Comparison of ENCODE assay signal across 4 cellular contexts in the genomic region with DNA sequence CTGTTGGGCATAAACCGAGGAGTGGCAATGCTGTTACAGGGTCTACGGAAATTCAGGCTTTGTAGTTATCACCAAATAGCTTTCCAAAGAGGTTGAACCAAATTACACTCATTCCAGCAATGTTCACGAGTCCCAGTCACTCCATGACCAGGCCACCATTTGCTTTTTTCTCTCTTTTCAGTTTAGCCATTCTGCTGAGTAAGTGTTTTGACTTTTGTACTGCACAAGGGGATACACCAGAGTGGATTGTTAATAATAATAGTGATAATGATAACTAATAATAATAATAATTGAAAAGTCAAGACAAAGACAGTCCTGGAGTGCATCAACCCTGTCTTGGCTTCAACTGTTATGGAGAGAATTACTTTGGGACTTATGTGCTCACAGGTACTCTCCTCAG.
A peak's percentile ranks its signal among the peaks of the same experiment; 100 is the strongest.
TF ChIP-seq lines count a peak whose summit lies in the region.

No MANE protein-coding gene starts in this region.

TF ChIP-seq in HepG2, 621 proteins besides CTCF, POLR2A, EP300 and RAD21:
- TF ChIP-seq PHF5A (CRISPR knock-in tag; IDR thresholded peaks at IDR 0.05; ENCODE audit: low read depth, unreplicated experiment): no peak
- peak; percentile 66 for TF ChIP-seq MAFF (IDR thresholded peaks at IDR 0.05; ENCODE audit: low read depth, low read length)
- TF ChIP-seq MAFK (conservative IDR thresholded peaks at IDR 0.05 in 1 of 2, IDR thresholded peaks at IDR 0.05 in 1 of 2; ENCODE audit: low read length in 2 of 2): peak; percentile 45 to 85; a peak in 3 of 4 replicates

TF ChIP-seq in A549, 52 proteins besides CTCF, POLR2A, EP300 and RAD21:
- TF ChIP-seq FOXS1 (CRISPR knock-in tag; IDR thresholded peaks at IDR 0.05) (no peak), MAFK (IDR thresholded peaks at IDR 0.05; ENCODE audit: partially characterized antibody) (peak; percentile 42), MAZ (IDR thresholded peaks at IDR 0.05; ENCODE audit: borderline replicate concordance, low read depth, low read length) (no peak)
- TF ChIP-seq, protein P1, sequence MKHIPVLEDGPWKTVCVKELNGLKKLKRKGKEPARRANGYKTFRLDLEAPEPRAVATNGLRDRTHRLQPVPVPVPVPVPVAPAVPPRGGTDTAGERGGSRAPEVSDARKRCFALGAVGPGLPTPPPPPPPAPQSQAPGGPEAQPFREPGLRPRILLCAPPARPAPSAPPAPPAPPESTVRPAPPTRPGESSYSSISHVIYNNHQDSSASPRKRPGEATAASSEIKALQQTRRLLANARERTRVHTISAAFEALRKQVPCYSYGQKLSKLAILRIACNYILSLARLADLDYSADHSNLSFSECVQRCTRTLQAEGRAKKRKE (CRISPR knock-in tag; IDR thresholded peaks at IDR 0.05; ENCODE audit: low read depth): no peak

TF ChIP-seq in IMR-90, 13 proteins besides CTCF, POLR2A, EP300 and RAD21:
- TF ChIP-seq MXI1 (IDR thresholded peaks at IDR 0.05; ENCODE audit: borderline replicate concordance, low read depth, low read length) (no peak), RCOR1 (IDR thresholded peaks at IDR 0.05; ENCODE audit: insufficient replicate concordance, low read length) (no peak), MAFK (IDR thresholded peaks at IDR 0.05; ENCODE audit: low read depth, low read length) (peak; percentile 60), CEBPB (IDR thresholded peaks at IDR 0.05; ENCODE audit: low read depth, low read length) (no peak), FOS (IDR thresholded peaks at IDR 0.05; ENCODE audit: low read depth, low read length) (no peak)
- TF ChIP-seq, protein P2, sequence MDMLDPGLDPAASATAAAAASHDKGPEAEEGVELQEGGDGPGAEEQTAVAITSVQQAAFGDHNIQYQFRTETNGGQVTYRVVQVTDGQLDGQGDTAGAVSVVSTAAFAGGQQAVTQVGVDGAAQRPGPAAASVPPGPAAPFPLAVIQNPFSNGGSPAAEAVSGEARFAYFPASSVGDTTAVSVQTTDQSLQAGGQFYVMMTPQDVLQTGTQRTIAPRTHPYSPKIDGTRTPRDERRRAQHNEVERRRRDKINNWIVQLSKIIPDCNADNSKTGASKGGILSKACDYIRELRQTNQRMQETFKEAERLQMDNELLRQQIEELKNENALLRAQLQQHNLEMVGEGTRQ (IDR thresholded peaks at IDR 0.05; ENCODE audit: low read depth, low read length): no peak
TF ChIP-seq in IMR-90: peak in this region for 1.

TF ChIP-seq in K562, 482 proteins besides CTCF, POLR2A, EP300 and RAD21 (continues in another document):
- TF ChIP-seq ZNF184 (CRISPR knock-in tag; IDR thresholded peaks at IDR 0.05) (no peak), SIN3A (IDR thresholded peaks at IDR 0.05; ENCODE audit: borderline replicate concordance in 2 of 2, control insufficient read depth in 1 of 2, low read depth in 2 of 2, low read length in 2 of 2) (no peak), NCOA6 (IDR thresholded peaks at IDR 0.05) (no peak), ZNF436 (CRISPR knock-in tag; IDR thresholded peaks at IDR 0.05) (no peak), NRF1 (conservative IDR thresholded peaks at IDR 0.05 in 1 of 2, IDR thresholded peaks at IDR 0.05 in 1 of 2) (no peak), C11orf30 (IDR thresholded peaks at IDR 0.05; ENCODE audit: low read depth) (0 out of 2 replicates have a peak, but pooled peaks have one; percentile 40), ZNF316 (IDR thresholded peaks at IDR 0.05) (peak; percentile 22; the same call in 1 of the 2 replicates), RCOR1 (IDR thresholded peaks at IDR 0.05; ENCODE audit: borderline replicate concordance in 1 of 2, low read depth in 2 of 2, low read length in 2 of 2) (no peak), ZBTB7A (IDR thresholded peaks at IDR 0.05; ENCODE audit: borderline replicate concordance, control insufficient read depth, low read depth, low read length) (no peak), ZNF121 (CRISPR knock-in tag; conservative IDR thresholded peaks at IDR 0.05) (no peak), MAFF (IDR thresholded peaks at IDR 0.05; ENCODE audit: low read length) (0 out of 2 replicates have a peak, but pooled peaks have one; percentile 31), RBM22 (IDR thresholded peaks at IDR 0.05; ENCODE audit: low read depth, low read length, poor library complexity, severe bottlenecking) (no peak), CSDE1 (IDR thresholded peaks at IDR 0.05) (no peak), ZNF408 (CRISPR knock-in tag; IDR thresholded peaks at IDR 0.05; ENCODE audit: low read depth) (no peak), XRCC4 (IDR thresholded peaks at IDR 0.05; ENCODE audit: extremely low read depth, insufficient read depth, insufficient read length) (no peak), KLF6 (CRISPR knock-in tag; IDR thresholded peaks at IDR 0.05; ENCODE audit: borderline replicate concordance) (no peak), CC2D1A (IDR thresholded peaks at IDR 0.05) (no peak), TEAD4 (IDR thresholded peaks at IDR 0.05; ENCODE audit: low read length) (no peak), TEAD4 (CRISPR knock-in tag; IDR thresholded peaks at IDR 0.05; ENCODE audit: borderline replicate concordance) (no peak), ZNF41 (CRISPR knock-in tag; conservative IDR thresholded peaks at IDR 0.05) (no peak), KHSRP (IDR thresholded peaks at IDR 0.05) (no peak), ZNF134 (CRISPR knock-in tag; conservative IDR thresholded peaks at IDR 0.05) (no peak), MAFG (tag; conservative IDR thresholded peaks at IDR 0.05) (0 out of 2 replicates have a peak, but pooled peaks have one; percentile 19), PHB (CRISPR knock-in tag; IDR thresholded peaks at IDR 0.05) (no peak), ZNF12 (CRISPR knock-in tag; IDR thresholded peaks at IDR 0.05) (no peak), TAF9B (IDR thresholded peaks at IDR 0.05; ENCODE audit: partially characterized antibody) (no peak)
- TF ChIP-seq, protein P3, sequence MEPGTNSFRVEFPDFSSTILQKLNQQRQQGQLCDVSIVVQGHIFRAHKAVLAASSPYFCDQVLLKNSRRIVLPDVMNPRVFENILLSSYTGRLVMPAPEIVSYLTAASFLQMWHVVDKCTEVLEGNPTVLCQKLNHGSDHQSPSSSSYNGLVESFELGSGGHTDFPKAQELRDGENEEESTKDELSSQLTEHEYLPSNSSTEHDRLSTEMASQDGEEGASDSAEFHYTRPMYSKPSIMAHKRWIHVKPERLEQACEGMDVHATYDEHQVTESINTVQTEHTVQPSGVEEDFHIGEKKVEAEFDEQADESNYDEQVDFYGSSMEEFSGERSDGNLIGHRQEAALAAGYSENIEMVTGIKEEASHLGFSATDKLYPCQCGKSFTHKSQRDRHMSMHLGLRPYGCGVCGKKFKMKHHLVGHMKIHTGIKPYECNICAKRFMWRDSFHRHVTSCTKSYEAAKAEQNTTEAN (CRISPR knock-in tag; IDR thresholded peaks at IDR 0.05): no peak
- TF ChIP-seq, protein P4, sequence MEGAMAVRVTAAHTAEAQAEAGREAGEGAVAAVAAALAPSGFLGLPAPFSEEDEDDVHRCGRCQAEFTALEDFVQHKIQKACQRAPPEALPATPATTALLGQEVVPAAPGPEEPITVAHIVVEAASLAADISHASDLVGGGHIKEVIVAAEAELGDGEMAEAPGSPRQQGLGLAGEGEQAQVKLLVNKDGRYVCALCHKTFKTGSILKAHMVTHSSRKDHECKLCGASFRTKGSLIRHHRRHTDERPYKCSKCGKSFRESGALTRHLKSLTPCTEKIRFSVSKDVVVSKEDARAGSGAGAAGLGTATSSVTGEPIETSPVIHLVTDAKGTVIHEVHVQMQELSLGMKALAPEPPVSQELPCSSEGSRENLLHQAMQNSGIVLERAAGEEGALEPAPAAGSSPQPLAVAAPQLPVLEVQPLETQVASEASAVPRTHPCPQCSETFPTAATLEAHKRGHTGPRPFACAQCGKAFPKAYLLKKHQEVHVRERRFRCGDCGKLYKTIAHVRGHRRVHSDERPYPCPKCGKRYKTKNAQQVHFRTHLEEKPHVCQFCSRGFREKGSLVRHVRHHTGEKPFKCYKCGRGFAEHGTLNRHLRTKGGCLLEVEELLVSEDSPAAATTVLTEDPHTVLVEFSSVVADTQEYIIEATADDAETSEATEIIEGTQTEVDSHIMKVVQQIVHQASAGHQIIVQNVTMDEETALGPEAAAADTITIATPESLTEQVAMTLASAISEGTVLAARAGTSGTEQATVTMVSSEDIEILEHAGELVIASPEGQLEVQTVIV (CRISPR knock-in tag; IDR thresholded peaks at IDR 0.05; ENCODE audit: borderline replicate concordance): no peak
- TF ChIP-seq, protein P5, sequence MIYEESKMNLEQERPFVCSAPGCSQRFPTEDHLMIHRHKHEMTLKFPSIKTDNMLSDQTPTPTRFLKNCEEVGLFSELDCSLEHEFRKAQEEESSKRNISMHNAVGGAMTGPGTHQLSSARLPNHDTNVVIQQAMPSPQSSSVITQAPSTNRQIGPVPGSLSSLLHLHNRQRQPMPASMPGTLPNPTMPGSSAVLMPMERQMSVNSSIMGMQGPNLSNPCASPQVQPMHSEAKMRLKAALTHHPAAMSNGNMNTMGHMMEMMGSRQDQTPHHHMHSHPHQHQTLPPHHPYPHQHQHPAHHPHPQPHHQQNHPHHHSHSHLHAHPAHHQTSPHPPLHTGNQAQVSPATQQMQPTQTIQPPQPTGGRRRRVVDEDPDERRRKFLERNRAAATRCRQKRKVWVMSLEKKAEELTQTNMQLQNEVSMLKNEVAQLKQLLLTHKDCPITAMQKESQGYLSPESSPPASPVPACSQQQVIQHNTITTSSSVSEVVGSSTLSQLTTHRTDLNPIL (CRISPR knock-in tag; IDR thresholded peaks at IDR 0.05): no peak
- TF ChIP-seq, protein P6, sequence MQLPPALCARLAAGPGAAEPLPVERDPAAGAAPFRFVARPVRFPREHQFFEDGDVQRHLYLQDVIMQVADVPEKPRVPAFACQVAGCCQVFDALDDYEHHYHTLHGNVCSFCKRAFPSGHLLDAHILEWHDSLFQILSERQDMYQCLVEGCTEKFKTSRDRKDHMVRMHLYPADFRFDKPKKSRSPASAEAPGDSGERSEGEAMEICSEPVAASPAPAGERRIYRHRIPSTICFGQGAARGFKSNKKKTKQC (CRISPR knock-in tag; IDR thresholded peaks at IDR 0.05): no peak
- TF ChIP-seq, protein P7, sequence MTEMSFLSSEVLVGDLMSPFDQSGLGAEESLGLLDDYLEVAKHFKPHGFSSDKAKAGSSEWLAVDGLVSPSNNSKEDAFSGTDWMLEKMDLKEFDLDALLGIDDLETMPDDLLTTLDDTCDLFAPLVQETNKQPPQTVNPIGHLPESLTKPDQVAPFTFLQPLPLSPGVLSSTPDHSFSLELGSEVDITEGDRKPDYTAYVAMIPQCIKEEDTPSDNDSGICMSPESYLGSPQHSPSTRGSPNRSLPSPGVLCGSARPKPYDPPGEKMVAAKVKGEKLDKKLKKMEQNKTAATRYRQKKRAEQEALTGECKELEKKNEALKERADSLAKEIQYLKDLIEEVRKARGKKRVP (CRISPR knock-in tag; IDR thresholded peaks at IDR 0.05): no peak
- TF ChIP-seq, protein P8, sequence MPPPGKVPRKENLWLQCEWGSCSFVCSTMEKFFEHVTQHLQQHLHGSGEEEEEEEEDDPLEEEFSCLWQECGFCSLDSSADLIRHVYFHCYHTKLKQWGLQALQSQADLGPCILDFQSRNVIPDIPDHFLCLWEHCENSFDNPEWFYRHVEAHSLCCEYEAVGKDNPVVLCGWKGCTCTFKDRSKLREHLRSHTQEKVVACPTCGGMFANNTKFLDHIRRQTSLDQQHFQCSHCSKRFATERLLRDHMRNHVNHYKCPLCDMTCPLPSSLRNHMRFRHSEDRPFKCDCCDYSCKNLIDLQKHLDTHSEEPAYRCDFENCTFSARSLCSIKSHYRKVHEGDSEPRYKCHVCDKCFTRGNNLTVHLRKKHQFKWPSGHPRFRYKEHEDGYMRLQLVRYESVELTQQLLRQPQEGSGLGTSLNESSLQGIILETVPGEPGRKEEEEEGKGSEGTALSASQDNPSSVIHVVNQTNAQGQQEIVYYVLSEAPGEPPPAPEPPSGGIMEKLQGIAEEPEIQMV (tag; conservative IDR thresholded peaks at IDR 0.05; ENCODE audit: low read depth): no peak
- TF ChIP-seq, protein P9, sequence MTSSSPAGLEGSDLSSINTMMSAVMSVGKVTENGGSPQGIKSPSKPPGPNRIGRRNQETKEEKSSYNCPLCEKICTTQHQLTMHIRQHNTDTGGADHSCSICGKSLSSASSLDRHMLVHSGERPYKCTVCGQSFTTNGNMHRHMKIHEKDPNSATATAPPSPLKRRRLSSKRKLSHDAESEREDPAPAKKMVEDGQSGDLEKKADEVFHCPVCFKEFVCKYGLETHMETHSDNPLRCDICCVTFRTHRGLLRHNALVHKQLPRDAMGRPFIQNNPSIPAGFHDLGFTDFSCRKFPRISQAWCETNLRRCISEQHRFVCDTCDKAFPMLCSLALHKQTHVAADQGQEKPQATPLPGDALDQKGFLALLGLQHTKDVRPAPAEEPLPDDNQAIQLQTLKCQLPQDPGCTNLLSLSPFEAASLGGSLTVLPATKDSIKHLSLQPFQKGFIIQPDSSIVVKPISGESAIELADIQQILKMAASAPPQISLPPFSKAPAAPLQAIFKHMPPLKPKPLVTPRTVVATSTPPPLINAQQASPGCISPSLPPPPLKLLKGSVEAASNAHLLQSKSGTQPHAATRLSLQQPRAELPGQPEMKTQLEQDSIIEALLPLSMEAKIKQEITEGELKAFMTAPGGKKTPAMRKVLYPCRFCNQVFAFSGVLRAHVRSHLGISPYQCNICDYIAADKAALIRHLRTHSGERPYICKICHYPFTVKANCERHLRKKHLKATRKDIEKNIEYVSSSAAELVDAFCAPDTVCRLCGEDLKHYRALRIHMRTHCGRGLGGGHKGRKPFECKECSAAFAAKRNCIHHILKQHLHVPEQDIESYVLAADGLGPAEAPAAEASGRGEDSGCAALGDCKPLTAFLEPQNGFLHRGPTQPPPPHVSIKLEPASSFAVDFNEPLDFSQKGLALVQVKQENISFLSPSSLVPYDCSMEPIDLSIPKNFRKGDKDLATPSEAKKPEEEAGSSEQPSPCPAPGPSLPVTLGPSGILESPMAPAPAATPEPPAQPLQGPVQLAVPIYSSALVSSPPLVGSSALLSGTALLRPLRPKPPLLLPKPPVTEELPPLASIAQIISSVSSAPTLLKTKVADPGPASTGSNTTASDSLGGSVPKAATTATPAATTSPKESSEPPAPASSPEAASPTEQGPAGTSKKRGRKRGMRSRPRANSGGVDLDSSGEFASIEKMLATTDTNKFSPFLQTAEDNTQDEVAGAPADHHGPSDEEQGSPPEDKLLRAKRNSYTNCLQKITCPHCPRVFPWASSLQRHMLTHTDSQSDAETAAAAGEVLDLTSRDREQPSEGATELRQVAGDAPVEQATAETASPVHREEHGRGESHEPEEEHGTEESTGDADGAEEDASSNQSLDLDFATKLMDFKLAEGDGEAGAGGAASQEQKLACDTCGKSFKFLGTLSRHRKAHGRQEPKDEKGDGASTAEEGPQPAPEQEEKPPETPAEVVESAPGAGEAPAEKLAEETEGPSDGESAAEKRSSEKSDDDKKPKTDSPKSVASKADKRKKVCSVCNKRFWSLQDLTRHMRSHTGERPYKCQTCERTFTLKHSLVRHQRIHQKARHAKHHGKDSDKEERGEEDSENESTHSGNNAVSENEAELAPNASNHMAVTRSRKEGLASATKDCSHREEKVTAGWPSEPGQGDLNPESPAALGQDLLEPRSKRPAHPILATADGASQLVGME (CRISPR knock-in tag; IDR thresholded peaks at IDR 0.05): no peak
